In genomic region chr16:55482056-55482455, GRCh38 we compare ENCODE assay signal across 21 cellular contexts. TPM values are rescaled to one million over a fixed set of nuclear protein-coding genes. Genes with fewer than 3 reads are reported as not detected.
DNase-seq lines count a peak whose midpoint lies in the region; ATAC-seq and TF ChIP-seq lines count a peak whose summit lies in the region.
"Had no signal": no experiment of that assay in that cellular context is flagged by ENCODE, and none has a peak within 500 bp of the region (broad histone marks: within the 10 kb centered on the region; RNA-seq: fewer than 3 reads in every experiment).

No MANE protein-coding gene starts in this region.

- intact Hi-C loops in Panc1 (cut with micrococcal nuclease; ENCODE audit: unreplicated experiment) (no loop called here), gastrocnemius medialis (cut with DNase I; ENCODE audit: low total_unique reads) (no loop called here)

- peaks cover 33% of the 10 kb centered on the region for H3K36me3 Mint-ChIP-seq in mesothelial cell of epicardium
- H3K36me3 Mint-ChIP-seq: CD4-positive, alpha-beta memory T cell; naive thymus-derived CD8-positive, alpha-beta T cell; stimulated activated effector memory CD8-positive, alpha-beta T cell treated with anti-CD3 and anti-CD28 coated beads, Interleukin-12 subunit alpha, Interleukin-12 subunit beta, amount 100 ng/mL, for 72 hours had no signal

- no peaks in the 10 kb centered on the region for H3K9me3 Mint-ChIP-seq in mesothelial cell of epicardium
- H3K9me3 Mint-ChIP-seq: dendritic cell treated with granulocyte-macrophage colony-stimulating factor and Interleukin-4, amounts not matched to agents 40 ng/mL and 50 ng/mL, for 4 days; stimulated activated effector memory CD8-positive, alpha-beta T cell treated with anti-CD3 and anti-CD28 coated beads, Interleukin-12 subunit alpha, Interleukin-12 subunit beta, amount 100 ng/mL, for 72 hours had no signal

- H3K4me3 Mint-ChIP-seq in mesothelial cell of epicardium, result peak overlapping the region; percentile 10
- H3K4me3 Mint-ChIP-seq: CD4-positive, alpha-beta memory T cell; dendritic cell treated with granulocyte-macrophage colony-stimulating factor and Interleukin-4, amounts not matched to agents 40 ng/mL and 50 ng/mL, for 4 days; naive thymus-derived CD8-positive, alpha-beta T cell; stimulated activated effector memory CD8-positive, alpha-beta T cell treated with anti-CD3 and anti-CD28 coated beads, Interleukin-12 subunit alpha, Interleukin-12 subunit beta, amount 100 ng/mL, for 72 hours; T-helper 17 cell had no signal

- CTCF ChIA-PET in AG04449 (lab: Yijun Ruan, JAX) (interaction anchor here (2.2 kb wide), 1 partner anchor 11 kb away, joined by 7 read pairs; no protein-coding TSS in a partner anchor), Panc1 (lab: Charles Lee) (no interaction called here)

- TF ChIP-seq CTCF in AG04449 (IDR thresholded peaks at IDR 0.05; ENCODE audit: insufficient read depth, low read length, missing control alignments) (no peak), Panc1 (IDR thresholded peaks at IDR 0.05) (no peak), mesothelial cell of epicardium (IDR thresholded peaks at IDR 0.05; ENCODE audit: unreplicated experiment) (no peak), GM10266 (IDR thresholded peaks at IDR 0.05; ENCODE audit: control insufficient read depth, insufficient read depth, low read depth, missing control alignments) (no peak), gastrocnemius medialis (IDR thresholded peaks at IDR 0.05 in 4 of 5, conservative IDR thresholded peaks at IDR 0.05 in 1 of 5) (no peak)

- in situ Hi-C loops in Panc1 (cut with HindIII; ENCODE audit: low pct_unique_long_range_greater_than_20kb, low sequenced_read_pairs) (no loop called here), gastrocnemius medialis (cut with MboI; ENCODE audit: low sequenced_read_pairs in 4 of 4) (no loop called here)

- H3K27me3 ChIP-seq in Panc1 (ENCODE audit: control insufficient read depth, insufficient read depth, low read length) (no peaks in the 10 kb centered on the region), gastrocnemius medialis (peaks cover 12 to 26% (median 14%) of the 10 kb centered on the region in 3 donors)

- H3K36me3 ChIP-seq in Panc1 (ENCODE audit: control insufficient read depth, insufficient read depth, low read length), result no peaks in the 10 kb centered on the region
- H3K36me3 ChIP-seq in gastrocnemius medialis, result no peaks in the 10 kb centered on the region

- H3K27ac ChIP-seq in Panc1 (ENCODE audit: low read length) (peak overlapping the region; percentile 57; the same call in 1 of the 2 replicates), gastrocnemius medialis (peak overlapping the region in 2 of 4 donors; percentile 65 to 72)

- no peak overlapping the region for H3K27ac Mint-ChIP-seq in mesothelial cell of epicardium
- H3K27ac Mint-ChIP-seq: CD4-positive, alpha-beta memory T cell; dendritic cell treated with granulocyte-macrophage colony-stimulating factor and Interleukin-4, amounts not matched to agents 40 ng/mL and 50 ng/mL, for 4 days; naive thymus-derived CD8-positive, alpha-beta T cell; stimulated activated effector memory CD8-positive, alpha-beta T cell treated with anti-CD3 and anti-CD28 coated beads, Interleukin-12 subunit alpha, Interleukin-12 subunit beta, amount 100 ng/mL, for 72 hours; T-helper 17 cell had no signal

- no peak for TF ChIP-seq POLR2A in gastrocnemius medialis (IDR thresholded peaks at IDR 0.05)

- H3K27me3 Mint-ChIP-seq in mesothelial cell of epicardium (ENCODE audit: low read depth), result peaks cover 20% of the 10 kb centered on the region

- H3K9me3 ChIP-seq in Panc1 (ENCODE audit: control insufficient read depth, insufficient read depth, low read depth, low read length) (no peaks in the 10 kb centered on the region), gastrocnemius medialis (no peaks in the 10 kb centered on the region)

- peaks cover 23% of the 10 kb centered on the region for H3K4me1 Mint-ChIP-seq in mesothelial cell of epicardium
- H3K4me1 Mint-ChIP-seq: stimulated activated effector memory CD8-positive, alpha-beta T cell treated with anti-CD3 and anti-CD28 coated beads, Interleukin-12 subunit alpha, Interleukin-12 subunit beta, amount 100 ng/mL, for 72 hours; T-helper 17 cell had no signal

- peak overlapping the region; percentile 9; the same call in 1 of the 2 replicates for H3K4me3 ChIP-seq in AG04449 (ENCODE audit: low read depth, low read length)
- no peak overlapping the region for H3K4me3 ChIP-seq in Panc1 (ENCODE audit: low read depth in 2 of 2, low read length in 2 of 2)
- no peak overlapping the region for H3K4me3 ChIP-seq in gastrocnemius medialis
- H3K4me3 ChIP-seq: GM12878 had no signal

- no peak for ATAC-seq in Panc1
- peak; percentile 57 for ATAC-seq in esophagus mucosa
- ATAC-seq in GM18502 (IDR thresholded peaks at IDR 0.05; ENCODE audit: poor library complexity, unreplicated experiment), result no peak
- ATAC-seq in gastrocnemius medialis, result no peak
- ATAC-seq in HG03439 (IDR thresholded peaks at IDR 0.05; ENCODE audit: unreplicated experiment), result no peak
- ATAC-seq: GM12878; left lobe of liver; naive thymus-derived CD8-positive, alpha-beta T cell; stimulated activated effector memory CD8-positive, alpha-beta T cell treated with anti-CD3 and anti-CD28 coated beads, Interleukin-12 subunit alpha, Interleukin-12 subunit beta, amount 100 ng/mL, for 72 hours; T-helper 17 cell had no signal

- POLR2A ChIA-PET in AG04449 (lab: Yijun Ruan, JAX) (interaction anchor here (3.5 kb wide), 1 partner anchor 19 kb away, joined by 31 read pairs; no protein-coding TSS in a partner anchor), Panc1 (lab: Charles Lee) (no interaction called here)

- H3K4me1 ChIP-seq in Panc1 (ENCODE audit: control insufficient read depth, insufficient read depth, low read length), result peaks cover 19% of the 10 kb centered on the region
- H3K4me1 ChIP-seq in gastrocnemius medialis, result peaks cover 0 to 4% of the 10 kb centered on the region in 2 donors

- no peak for DNase-seq in AG04449 (ENCODE audit: low read depth, low spot score)
- DNase-seq in Panc1 (ENCODE audit: low read depth, low spot score), result no peak
- no peak for DNase-seq in mesothelial cell of epicardium (ENCODE audit: low spot score in 2 of 2, unreplicated experiment in 2 of 2)
- DNase-seq in GM10266 (ENCODE audit: extremely low spot score), result no peak
- no peak for DNase-seq in gastrocnemius medialis
- DNase-seq: activated CD4-positive, CD25-positive, alpha-beta regulatory T cell; activated gamma-delta T cell treated with Interleukin-2 at 50 U/mL for 16 hours; aorta; CD4-positive, alpha-beta memory T cell; NCI-H1694; NCI-H345; Right ventricle myocardium superior; T-helper 17 cell had no signal

- BruUV-seq in Panc1 (replicated peaks; lab: Mats Ljungman, UMichigan), result TSS peak; percentile 59

RNA-seq across cellular contexts. Expression of gene MMP2, which starts 3.1 kb away (rescaled TPM):
- total RNA-seq in Panc1 (2021; ENCODE audit: unreplicated experiment), result 311 TPM
- 316 TPM for polyA plus RNA-seq in Panc1 (2012; ENCODE audit: insufficient read length)
- 18.5 TPM for total RNA-seq in esophagus mucosa
- total RNA-seq in mesothelial cell of epicardium, result 383 to 396 TPM (median 385 TPM) in 3 replicates
- total RNA-seq in gastrocnemius medialis, result 100 to 1,000 TPM in 1 of 4 donors, 10 to 100 TPM in 3; 26.6 to 119 (median 55.6) TPM
- total RNA-seq: T-helper 17 cell had no signal
- polyA plus RNA-seq: CD4-positive, alpha-beta memory T cell; naive thymus-derived CD8-positive, alpha-beta T cell had no signal

RNA-seq across cellular contexts. Expression of gene LPCAT2, which starts 26.8 kb away (rescaled TPM):
- total RNA-seq in Panc1 (2021; ENCODE audit: unreplicated experiment) (62.1 TPM), esophagus mucosa (9.8 TPM), mesothelial cell of epicardium (22.4 to 25.1 TPM (median 25.0 TPM) in 3 replicates), gastrocnemius medialis (1 to 10 TPM; 1.2 to 6.7 (median 4.7) TPM)
- 44.4 TPM for polyA plus RNA-seq in Panc1 (2012; ENCODE audit: insufficient read length)
- total RNA-seq: GM12878 had no signal
- polyA plus RNA-seq: CD4-positive, alpha-beta memory T cell; naive thymus-derived CD8-positive, alpha-beta T cell had no signal
